19 cellular contexts compared by ENCODE assay signal in genomic region chr7:141145630-141145982, GRCh38.
"Had no signal": no experiment of that assay in that cellular context is flagged by ENCODE, and none has a peak within 500 bp of the region (broad histone marks: within the 10 kb centered on the region; RNA-seq: fewer than 3 reads in every experiment).

No MANE protein-coding gene starts in this region.

- ATAC-seq: activated T-cell treated with anti-CD3 and anti-CD28 coated beads, Interleukin-2, amount 50 U/mL, for 4 hours; left lobe of liver; right cardiac atrium had no signal

- H3K4me3 ChIP-seq: ascending aorta, breast epithelium, lung, neural progenitor cell, stomach, vagina had no signal

- H3K9ac ChIP-seq: neural progenitor cell had no signal

- DNase-seq: activated CD4-positive, alpha-beta T cell treated with anti-CD3 and anti-CD28 coated beads, Interleukin-2, amount 50 U/mL, for 1 hour; activated CD4-positive, CD25-positive, alpha-beta regulatory T cell treated with anti-CD3 and anti-CD28 coated beads, Interleukin-2, amount 50 U/mL, for 72 hours; activated CD8-positive, alpha-beta memory T cell treated with anti-CD3 and anti-CD28 coated beads, Interleukin-2, amount 50 U/mL, for 4 hours; activated naive CD4-positive, alpha-beta T cell treated with anti-CD3 and anti-CD28 coated beads, Interleukin-2, amount 50 U/mL, for 16 hours; activated T-cell treated with anti-CD3 and anti-CD28 coated beads, Interleukin-2, amount 50 U/mL, for 4 hours; effector CD8-positive, alpha-beta T cell; hypothalamus; naive B cell; right cardiac atrium; small intestine; stimulated activated CD4-positive, alpha-beta T cell treated with anti-CD3 and anti-CD28 coated beads, Interleukin-4, amount 100 ng/mL, for 1 hour; stomach; trophoblast cell had no signal

- H3K9me3 ChIP-seq: vagina had no signal

- H3K27ac ChIP-seq: ascending aorta, breast epithelium, neural progenitor cell, stomach, vagina had no signal

- H3K36me3 ChIP-seq: ascending aorta, breast epithelium, neural progenitor cell, stomach, vagina had no signal
